ENCODE assay signal across 8 cellular contexts in genomic region chr1:44652445-44653106, GRCh38. TPM values are rescaled to one million over a fixed set of nuclear protein-coding genes. Genes with fewer than 3 reads are reported as not detected.
DNase-seq lines count a peak whose midpoint lies in the region; TF ChIP-seq lines count a peak whose summit lies in the region.

No MANE protein-coding gene starts in this region.

- H3K4me1 ChIP-seq in esophagus squamous epithelium (no peaks in the 10 kb centered on the region), stomach (peaks cover 0 to 10% (median 5%) of the 10 kb centered on the region in 4 donors)

- peak; percentile 75 to 93 (median 89) for TF ChIP-seq CTCF in esophagus squamous epithelium (IDR thresholded peaks at IDR 0.05)
- TF ChIP-seq CTCF in nephron (IDR thresholded peaks at IDR 0.05; ENCODE audit: unreplicated experiment in 3 of 3) = peak; percentile 90 to 94 (median 92)
- TF ChIP-seq CTCF in stomach (IDR thresholded peaks at IDR 0.05) = peak in 5 of 7 experiments; percentile 86 to 96 (median 92)

- 45 to 52% methylated on average over 4 to 7 of the region's 7 CpGs for WGBS in esophagus squamous epithelium, 2 donors
- 51 to 62% (median 53%) methylated on average over 7 of the region's 7 CpGs for WGBS in stomach, 5 donors

- peak overlapping the region; percentile 56 for H3K27ac Mint-ChIP-seq in activated T-cell treated with anti-CD3 and anti-CD28 coated beads, Interleukin-2, amount 50 U/mL, for 24 hours
- no peak overlapping the region for H3K27ac Mint-ChIP-seq in nephron

- intact Hi-C loops in esophagus squamous epithelium (cut with DNase I) (no loop called here), stomach (cut with DNase I; ENCODE audit: low total_unique reads) (loop anchor here (5.0 kb wide), 1 partner anchor 45 kb away; no protein-coding TSS in a partner anchor)

- no peak overlapping the region for H3K4me3 ChIP-seq in esophagus squamous epithelium
- no peak overlapping the region for H3K4me3 ChIP-seq in stomach

- no peaks in the 10 kb centered on the region for H3K27me3 ChIP-seq in esophagus squamous epithelium
- H3K27me3 ChIP-seq in stomach = no peaks in the 10 kb centered on the region

- H3K4me1 Mint-ChIP-seq in activated T-cell treated with anti-CD3 and anti-CD28 coated beads, Interleukin-2, amount 50 U/mL, for 24 hours (ENCODE audit: low read depth) = no peaks in the 10 kb centered on the region
- peaks cover 14% of the 10 kb centered on the region for H3K4me1 Mint-ChIP-seq in nephron

- no peaks in the 10 kb centered on the region for H3K27me3 Mint-ChIP-seq in activated T-cell treated with anti-CD3 and anti-CD28 coated beads, Interleukin-2, amount 50 U/mL, for 24 hours
- H3K27me3 Mint-ChIP-seq in nephron (ENCODE audit: low read depth) = peaks cover 21% of the 10 kb centered on the region

- H3K36me3 ChIP-seq in esophagus squamous epithelium (peaks cover 13 to 65% (median 38%) of the 10 kb centered on the region in 3 donors), stomach (peaks cover 29 to 93% (median 77%) of the 10 kb centered on the region in 4 donors)

- peak; percentile 50 for DNase-seq in NK-92 treated with Interleukin-12 subunit alpha and Interleukin-12 subunit beta, amount 100 ng/mL, for 24 hours (lab: John Stamatoyannopoulos, UW)
- no peak for DNase-seq in NK-92 (lab: John Stamatoyannopoulos, UW; ENCODE audit: unreplicated experiment)
- DNase-seq in HT1080 (ENCODE audit: low read depth) = peak; percentile 58
- peak; percentile 87 for DNase-seq in OCI-M1 (lab: John Stamatoyannopoulos, UW)
- peak; percentile 86 for DNase-seq in activated T-cell treated with anti-CD3 and anti-CD28 coated beads, Interleukin-2, amount 50 U/mL, for 24 hours
- DNase-seq in esophagus squamous epithelium (lab: John Stamatoyannopoulos, UW) = no peak
- peak; percentile 83 for DNase-seq in stomach

- H3K9me3 ChIP-seq in esophagus squamous epithelium (no peaks in the 10 kb centered on the region), stomach (no peaks in the 10 kb centered on the region)

- TF ChIP-seq EP300 in stomach (IDR thresholded peaks at IDR 0.05) = no peak

- peaks cover 60% of the 10 kb centered on the region for H3K36me3 Mint-ChIP-seq in activated T-cell treated with anti-CD3 and anti-CD28 coated beads, Interleukin-2, amount 50 U/mL, for 24 hours (ENCODE audit: low read depth)
- peaks cover 46% of the 10 kb centered on the region for H3K36me3 Mint-ChIP-seq in nephron (ENCODE audit: low read depth)

- no peak overlapping the region for H3K4me3 Mint-ChIP-seq in activated T-cell treated with anti-CD3 and anti-CD28 coated beads, Interleukin-2, amount 50 U/mL, for 24 hours
- no peak overlapping the region for H3K4me3 Mint-ChIP-seq in nephron

- no peak for TF ChIP-seq POLR2A in esophagus squamous epithelium (IDR thresholded peaks at IDR 0.05)
- no peak for TF ChIP-seq POLR2A in stomach (IDR thresholded peaks at IDR 0.05)

- peak overlapping the region in 1 of 4 donors; percentile 2 for H3K27ac ChIP-seq in esophagus squamous epithelium
- peak overlapping the region in 1 of 5 donors; percentile 5 for H3K27ac ChIP-seq in stomach

- no peaks in the 10 kb centered on the region for H3K9me3 Mint-ChIP-seq in activated T-cell treated with anti-CD3 and anti-CD28 coated beads, Interleukin-2, amount 50 U/mL, for 24 hours
- no peaks in the 10 kb centered on the region for H3K9me3 Mint-ChIP-seq in nephron

RNA-seq across cellular contexts. Expression of gene TMEM53, which starts 21.7 kb away (rescaled TPM):
- 3.9 and 4.2 TPM in 2 replicates for total RNA-seq in HT1080 (2014; rRNA removed; shearing (Covaris generic))
- polyA plus RNA-seq in HT1080 (2015; cell fraction: cytosol; rRNA removed) = 6.2 and 11.0 TPM in 2 replicates
- 4.1 and 4.6 TPM in 2 replicates for polyA plus RNA-seq in HT1080 (2015; cell fraction: nucleus; rRNA removed)
- total RNA-seq in esophagus squamous epithelium = 1 to 10 TPM; 3.2 to 5.8 (median 4.0) TPM
- 10 to 100 TPM in 1 of 5 donors, 1 to 10 TPM in 4; 2.4 to 22.8 (median 4.9) TPM for total RNA-seq in stomach
- 1 to 10 TPM; 6.9 to 9.4 (median 7.3) TPM for polyA plus RNA-seq in stomach

RNA-seq across cellular contexts. Expression of gene ARMH1, which starts 21.9 kb away (rescaled TPM):
- total RNA-seq in HT1080 (2014; rRNA removed; shearing (Covaris generic)) = not detected in 2 replicates
- polyA plus RNA-seq in HT1080 (2015; cell fraction: cytosol; rRNA removed) = not detected in 2 replicates
- 0.35 and 0.93 TPM in 2 replicates for polyA plus RNA-seq in HT1080 (2015; cell fraction: nucleus; rRNA removed)
- total RNA-seq in esophagus squamous epithelium = 1 to 10 TPM in 1 of 4 donors, not detected in 3; 1.3 TPM
- total RNA-seq in stomach = 1 to 10 TPM in 2 of 5 donors, not detected in 3; 3.3 to 3.7 TPM
- 1 to 10 TPM; 4.4 to 8.6 (median 5.7) TPM for polyA plus RNA-seq in stomach

Comparison
In these comparisons a context has a peak if more than half of its experiments do, and no peak if none do; other contexts are left out.
1. DNase-seq: peak in NK-92 treated with Interleukin-12 subunit alpha and Interleukin-12 subunit beta, amount 100 ng/mL, for 24 hours (single experiment), HT1080 (single experiment), OCI-M1 (single experiment), activated T-cell treated with anti-CD3 and anti-CD28 coated beads, Interleukin-2, amount 50 U/mL, for 24 hours (single experiment) and stomach (single experiment); none in NK-92 (single experiment) and esophagus squamous epithelium (single experiment).
2. Peak in every context shown above with its lines, with median percentiles within 50 percentile points of each other: CTCF ChIP-seq.